In the genomic region with DNA sequence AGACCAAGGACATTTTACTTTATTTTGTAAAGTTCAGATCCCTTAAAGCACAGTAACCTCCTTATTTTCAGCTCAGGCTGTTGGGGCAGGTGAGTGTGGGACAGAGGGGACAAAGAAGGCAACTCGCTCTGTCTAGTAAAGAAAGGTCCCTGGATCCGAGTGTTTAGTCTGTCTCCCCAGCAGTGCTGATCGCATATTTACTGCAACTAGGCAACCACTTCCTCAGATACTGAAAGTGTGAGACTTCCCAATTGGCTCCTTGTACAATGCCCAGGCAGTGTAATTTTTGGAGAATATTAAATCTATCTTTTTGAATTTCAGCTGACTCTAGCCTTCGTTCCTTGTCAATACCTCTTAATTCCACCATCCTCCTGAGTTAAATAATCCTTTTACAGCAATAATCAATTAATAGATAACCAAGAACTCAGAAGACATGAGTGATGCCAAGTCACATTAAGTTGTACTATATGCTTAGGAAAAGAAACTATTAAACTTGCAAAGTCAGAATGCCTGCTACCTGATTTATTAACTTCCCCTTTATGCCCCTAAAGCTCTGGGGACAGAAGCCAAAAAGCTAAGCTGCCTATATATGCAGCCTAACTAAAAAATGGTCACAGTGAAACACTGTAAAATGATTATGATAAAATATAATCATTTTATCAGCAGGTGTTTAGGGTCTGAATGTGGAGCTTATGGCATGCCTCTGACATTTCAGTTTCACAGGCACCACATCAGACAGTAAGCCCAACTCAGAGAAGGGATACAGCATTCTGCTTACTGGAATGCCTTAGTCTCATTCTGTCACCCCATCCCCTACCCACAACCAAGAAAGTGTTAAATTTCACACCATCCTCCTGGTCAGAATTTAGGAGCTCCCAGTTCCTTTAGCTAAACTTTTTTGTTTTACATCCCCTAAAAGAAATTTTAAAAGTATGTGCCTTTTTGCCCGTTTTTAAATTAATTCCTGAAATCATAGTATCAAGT, we compare ENCODE assay signal across 10 cellular contexts.
DNase-seq lines count a peak whose midpoint lies in the region; ATAC-seq, FAIRE-seq and TF ChIP-seq lines count a peak whose summit lies in the region.
"Had no signal": no experiment of that assay in that cellular context is flagged by ENCODE, and none has a peak within 500 bp of the region (broad histone marks: within the 10 kb centered on the region; RNA-seq: fewer than 3 reads in every experiment).

No MANE protein-coding gene starts in this region.

- no peak for TF ChIP-seq POLR2A in GM12878 (IDR thresholded peaks at IDR 0.05; ENCODE audit: low read depth, low read length)

- DNase-seq in AG08396 (ENCODE audit: low spot score) (peak; percentile 17), GM12878 (ENCODE audit: low read depth, low spot score) (no peak), AG08395 (ENCODE audit: low spot score) (no peak), ascending aorta (ENCODE audit: low spot score in 2 of 2) (no peak), HFFc6 (no peak)
- DNase-seq: ACHN, ovary had no signal

- peaks cover 1% of the 10 kb centered on the region; the same call in 1 of the 2 replicates for H3K27me3 Mint-ChIP-seq in HFFc6 (ENCODE audit: insufficient read depth)

- TF ChIP-seq CTCF in GM12878 (IDR thresholded peaks at IDR 0.05 in 2 of 3, conservative IDR thresholded peaks at IDR 0.05 in 1 of 3; ENCODE audit: control insufficient read depth in 2 of 3, extremely low read depth in 1 of 3, insufficient read depth in 1 of 3, low read depth in 3 of 3, low read length in 3 of 3) (no peak), ascending aorta (IDR thresholded peaks at IDR 0.05) (no peak), HFFc6 (IDR thresholded peaks at IDR 0.05) (no peak)

- H3K9ac ChIP-seq in GM12878 (ENCODE audit: control insufficient read depth, insufficient read depth, low read length) = no peak overlapping the region

- 96% methylated on average over 5 of the region's 5 CpGs for WGBS in GM12878 (ENCODE audit: insufficient coverage, insufficient replicate concordance, low lambda C conversion rate, missing lambda C conversion rate)

- peak; percentile 35 for FAIRE-seq in GM12878 (lab: Jason Lieb, UNC)

- POLR2A ChIA-PET in GM12878 (lab: Charles Lee) = interaction anchor here (1.1 kb wide), 1 partner anchor 33 kb away, joined by 3 read pairs; no protein-coding TSS in a partner anchor

- H3K4me3 ChIP-seq in GM12878 = no peak overlapping the region
- no peak overlapping the region for H3K4me3 ChIP-seq in ascending aorta
- H3K4me3 ChIP-seq: ovary had no signal

- TF ChIP-seq EP300 in GM12878 (IDR thresholded peaks at IDR 0.05; ENCODE audit: borderline replicate concordance in 1 of 2, control insufficient read depth in 1 of 2, low read depth in 2 of 2, low read length in 2 of 2) = no peak

- H3K4me1 Mint-ChIP-seq in HFFc6 (ENCODE audit: low read depth) = peaks cover 38% of the 10 kb centered on the region

- H3K79me2 ChIP-seq in GM12878 (ENCODE audit: control insufficient read depth, insufficient read depth, low read length) = no peaks in the 10 kb centered on the region

- H3K27ac ChIP-seq in GM12878 (ENCODE audit: control insufficient read depth, insufficient read depth) (peak overlapping the region; percentile 6; the same call in 1 of the 2 replicates), ascending aorta (no peak overlapping the region)
- H3K27ac ChIP-seq: ovary had no signal

- no peak overlapping the region for H3K4me2 ChIP-seq in GM12878 (ENCODE audit: control insufficient read depth, insufficient read depth)

- no peaks in the 10 kb centered on the region; the same call in 1 of the 2 replicates for H4K20me1 ChIP-seq in GM12878 (ENCODE audit: control insufficient read depth, insufficient read depth)

- no peak overlapping the region for H3K27ac Mint-ChIP-seq in HFFc6

- H2AFZ ChIP-seq in GM12878 (ENCODE audit: control insufficient read depth, low read depth, low read length) = no peak overlapping the region

- H3K4me1 ChIP-seq in GM12878 (ENCODE audit: control insufficient read depth, insufficient read depth, low read length) (peaks cover 4% of the 10 kb centered on the region), ascending aorta (no peaks in the 10 kb centered on the region)

- SMC1A ChIA-PET in GM12878 (lab: Charles Lee; ENCODE audit: uncharacterized antibody, unreplicated experiment) = interaction anchor here (0.6 to 3.5 kb wide), 19 partner anchors 10 to 794 kb away, joined by 3 to 21 read pairs (median 3); partner anchors contain the start of gene TRIM44

- RAD21 ChIA-PET in GM12878 (lab: Charles Lee; ENCODE audit: unreplicated experiment) = interaction anchor here (0.6 to 4.4 kb wide), 7 partner anchors 10 to 329 kb away, joined by 3 to 12 read pairs (median 3); no protein-coding TSS in a partner anchor

- no peaks in the 10 kb centered on the region for H3K27me3 ChIP-seq in GM12878 (replicated peaks in 1 of 2; ENCODE audit: control insufficient read depth in 2 of 2, insufficient read depth in 2 of 2, low read length in 1 of 2)
- H3K27me3 ChIP-seq in ascending aorta = no peaks in the 10 kb centered on the region
- H3K27me3 ChIP-seq: ovary had no signal

- no peaks in the 10 kb centered on the region; a peak in 2 of 4 replicates for H3K36me3 ChIP-seq in GM12878 (ENCODE audit: control insufficient read depth in 2 of 2, insufficient read depth in 2 of 2, low read length in 1 of 2)
- H3K36me3 ChIP-seq in ascending aorta = peaks cover 0 to 2% of the 10 kb centered on the region in 2 donors
- H3K36me3 ChIP-seq: ovary had no signal

- in situ Hi-C loops in GM12878 (cut with MboI) = no loop called here

- ATAC-seq in GM19438 (IDR thresholded peaks at IDR 0.05; ENCODE audit: low read depth, unreplicated experiment) = peak; percentile 87
- peak; percentile 83 for ATAC-seq in HG03139 (IDR thresholded peaks at IDR 0.05; ENCODE audit: unreplicated experiment)
- ATAC-seq in GM12878 = peak; percentile 88
- ATAC-seq in GM18520 (IDR thresholded peaks at IDR 0.05; ENCODE audit: unreplicated experiment) = no peak

- no TSS peak for BruUV-seq in GM12878 (replicated peaks; lab: Mats Ljungman, UMichigan)

- TF ChIP-seq RAD21 in GM12878 (IDR thresholded peaks at IDR 0.05; ENCODE audit: insufficient read depth, low read depth, low read length) = no peak

- peaks cover 15% of the 10 kb centered on the region for H3K36me3 Mint-ChIP-seq in HFFc6 (ENCODE audit: low read depth)

- H3K9me3 ChIP-seq in GM12878 (replicated peaks; ENCODE audit: control insufficient read depth, insufficient read depth, low read length) (no peaks in the 10 kb centered on the region; the same call in 1 of the 3 replicates), ascending aorta (no peaks in the 10 kb centered on the region)
- H3K9me3 ChIP-seq: ovary had no signal

- CTCF ChIA-PET in GM12878 (lab: Yijun Ruan, JAX) = interaction anchor here (0.6 to 2.8 kb wide), 7 partner anchors 9 to 730 kb away, joined by 3 to 26 read pairs (median 5); no protein-coding TSS in a partner anchor

- intact Hi-C loops in GM12878 (cut with micrococcal nuclease; ENCODE audit: unreplicated experiment) = no loop called here
- intact Hi-C loops in ascending aorta (cut with DNase I) = no loop called here

- no peaks in the 10 kb centered on the region; the same call in 1 of the 2 replicates for H3K9me3 Mint-ChIP-seq in HFFc6

- no peak overlapping the region for H3K4me3 Mint-ChIP-seq in HFFc6

TF ChIP-seq in GM12878, 131 proteins besides CTCF, POLR2A, EP300 and RAD21:
- no peak for TF ChIP-seq BMI1 (IDR thresholded peaks at IDR 0.05; ENCODE audit: borderline replicate concordance)
- no peak for TF ChIP-seq ZNF384 (IDR thresholded peaks at IDR 0.05; ENCODE audit: borderline replicate concordance, low read depth, low read length)
- TF ChIP-seq CBX3 (IDR thresholded peaks at IDR 0.05; ENCODE audit: borderline replicate concordance, low read depth) = no peak
- TF ChIP-seq ZZZ3 (IDR thresholded peaks at IDR 0.05; ENCODE audit: control insufficient read depth, insufficient read length, low read depth) = no peak
- no peak for TF ChIP-seq NFIC (IDR thresholded peaks at IDR 0.05; ENCODE audit: low read depth, low read length)
- no peak for TF ChIP-seq RAD51 (IDR thresholded peaks at IDR 0.05)
- TF ChIP-seq PAX8 (IDR thresholded peaks at IDR 0.05) = no peak
- no peak for TF ChIP-seq SIN3A (IDR thresholded peaks at IDR 0.05; ENCODE audit: low read depth, low read length)
- TF ChIP-seq ZBTB40 (IDR thresholded peaks at IDR 0.05; ENCODE audit: borderline replicate concordance) = no peak
- TF ChIP-seq RUNX3 (IDR thresholded peaks at IDR 0.05; ENCODE audit: low read length) = no peak
- no peak for TF ChIP-seq HDAC6 (IDR thresholded peaks at IDR 0.05; ENCODE audit: unreplicated experiment)
- TF ChIP-seq SMARCA5 (IDR thresholded peaks at IDR 0.05) = no peak
- TF ChIP-seq ESRRA (IDR thresholded peaks at IDR 0.05; ENCODE audit: low read length) = no peak
